ENCODE assay signal across 10 cellular contexts in genomic region chr1:39194398-39195051, GRCh38. TPM values are rescaled to one million over a fixed set of nuclear protein-coding genes. Genes with fewer than 3 reads are reported as not detected.
DNase-seq lines count a peak whose midpoint lies in the region; ATAC-seq, FAIRE-seq and TF ChIP-seq lines count a peak whose summit lies in the region.
"Had no signal": no experiment of that assay in that cellular context is flagged by ENCODE, and none has a peak within 500 bp of the region (broad histone marks: within the 10 kb centered on the region; RNA-seq: fewer than 3 reads in every experiment).

No MANE protein-coding gene starts in this region.

- H3K9ac ChIP-seq in muscle layer of colon (ENCODE audit: low read length) = no peak overlapping the region

- H3K27ac ChIP-seq in body of pancreas (peak overlapping the region in 3 of 4 donors; percentile 11 to 71 (median 44)), muscle layer of colon (ENCODE audit: low read depth, low read length) (peak overlapping the region; percentile 76)

- FAIRE-seq in D721Med (lab: Jason Lieb, UNC) = no peak

- no peaks in the 10 kb centered on the region for H3K27me3 Mint-ChIP-seq in activated naive CD4-positive, alpha-beta T cell treated with anti-CD3 and anti-CD28 coated beads, Interleukin-2, amount 50 U/mL, for 24 hours
- H3K27me3 Mint-ChIP-seq in type B pancreatic cell = no peaks in the 10 kb centered on the region

- peaks cover 5% of the 10 kb centered on the region for H3K9me3 Mint-ChIP-seq in activated naive CD4-positive, alpha-beta T cell treated with anti-CD3 and anti-CD28 coated beads, Interleukin-2, amount 50 U/mL, for 24 hours
- no peaks in the 10 kb centered on the region for H3K9me3 Mint-ChIP-seq in type B pancreatic cell

- no peak for ATAC-seq in body of pancreas
- ATAC-seq in left colon = no peak
- ATAC-seq in HG03354 (IDR thresholded peaks at IDR 0.05; ENCODE audit: poor library complexity, severe bottlenecking, unreplicated experiment) = no peak

- H3K4me3 ChIP-seq in body of pancreas (no peak overlapping the region), muscle layer of colon (ENCODE audit: low read depth in 1 of 2, low read length in 2 of 2) (no peak overlapping the region)

- H3K4me1 Mint-ChIP-seq in activated naive CD4-positive, alpha-beta T cell treated with anti-CD3 and anti-CD28 coated beads, Interleukin-2, amount 50 U/mL, for 24 hours = peaks cover 82% of the 10 kb centered on the region
- peaks cover 47% of the 10 kb centered on the region for H3K4me1 Mint-ChIP-seq in type B pancreatic cell (ENCODE audit: unreplicated experiment)

- TF ChIP-seq CTCF in body of pancreas (IDR thresholded peaks at IDR 0.05) (no peak), type B pancreatic cell (conservative IDR thresholded peaks at IDR 0.05) (no peak), D721Med (IDR thresholded peaks at IDR 0.05; ENCODE audit: insufficient read depth, missing control alignments) (no peak)

- WGBS in body of pancreas, 2 donors = 81 to 84% methylated on average over 8 of the region's 8 CpGs

- peak overlapping the region; percentile 100 for H3K27ac Mint-ChIP-seq in activated naive CD4-positive, alpha-beta T cell treated with anti-CD3 and anti-CD28 coated beads, Interleukin-2, amount 50 U/mL, for 24 hours
- H3K27ac Mint-ChIP-seq in type B pancreatic cell = peak overlapping the region; percentile 24

- peaks cover 44% of the 10 kb centered on the region for H3K4me1 ChIP-seq in body of pancreas
- peaks cover 77% of the 10 kb centered on the region for H3K4me1 ChIP-seq in muscle layer of colon (ENCODE audit: insufficient read depth, low read length)

- H3K9me3 ChIP-seq in body of pancreas (no peaks in the 10 kb centered on the region), muscle layer of colon (ENCODE audit: low read length) (no peaks in the 10 kb centered on the region)

- H3K27me3 ChIP-seq in body of pancreas (no peaks in the 10 kb centered on the region), muscle layer of colon (ENCODE audit: control insufficient read depth in 1 of 2, insufficient read depth in 2 of 2, low read length in 2 of 2) (no peaks in the 10 kb centered on the region)

- no peak for TF ChIP-seq POLR2A in body of pancreas (IDR thresholded peaks at IDR 0.05)

- H3K36me3 Mint-ChIP-seq in activated naive CD4-positive, alpha-beta T cell treated with anti-CD3 and anti-CD28 coated beads, Interleukin-2, amount 50 U/mL, for 24 hours = peaks cover 2% of the 10 kb centered on the region
- no peaks in the 10 kb centered on the region for H3K36me3 Mint-ChIP-seq in type B pancreatic cell

- peak overlapping the region; percentile 80 for H3K4me3 Mint-ChIP-seq in activated naive CD4-positive, alpha-beta T cell treated with anti-CD3 and anti-CD28 coated beads, Interleukin-2, amount 50 U/mL, for 24 hours
- H3K4me3 Mint-ChIP-seq in type B pancreatic cell = no peak overlapping the region

- DNase-seq in activated naive CD4-positive, alpha-beta T cell treated with Interleukin-2 at 50 U/mL for 16 hours = no peak
- DNase-seq in body of pancreas = no peak
- DNase-seq in type B pancreatic cell (ENCODE audit: extremely low spot score, unreplicated experiment) = no peak
- no peak for DNase-seq in left colon
- no peak for DNase-seq in D721Med (ENCODE audit: insufficient read length, low spot score)
- DNase-seq: amygdala, glutamatergic neuron had no signal

- intact Hi-C loops in body of pancreas (cut with DNase I) (no loop called here), left colon (cut with DNase I, micrococcal nuclease) (loop anchor here (5.0 to 10.0 kb wide), 3 partner anchors 63 to 87 kb away; no protein-coding TSS in a partner anchor)

- H3K36me3 ChIP-seq in body of pancreas (replicated peaks in 1 of 2; ENCODE audit: insufficient read depth in 1 of 2, low read depth in 2 of 2) = no peaks in the 10 kb centered on the region
- no peaks in the 10 kb centered on the region for H3K36me3 ChIP-seq in muscle layer of colon (ENCODE audit: insufficient read depth, low read length)

RNA-seq across cellular contexts. Expression of gene MACF1, which starts 10.0 kb away (rescaled TPM):
- total RNA-seq in body of pancreas (100 to 1,000 TPM; 144 to 190 TPM), type B pancreatic cell (ENCODE audit: low replicate concordance) (160 and 201 TPM in 2 replicates), left colon (100 to 1,000 TPM; 121 to 149 TPM)
